1 cellular context compared by ENCODE assay signal in the genomic region with DNA sequence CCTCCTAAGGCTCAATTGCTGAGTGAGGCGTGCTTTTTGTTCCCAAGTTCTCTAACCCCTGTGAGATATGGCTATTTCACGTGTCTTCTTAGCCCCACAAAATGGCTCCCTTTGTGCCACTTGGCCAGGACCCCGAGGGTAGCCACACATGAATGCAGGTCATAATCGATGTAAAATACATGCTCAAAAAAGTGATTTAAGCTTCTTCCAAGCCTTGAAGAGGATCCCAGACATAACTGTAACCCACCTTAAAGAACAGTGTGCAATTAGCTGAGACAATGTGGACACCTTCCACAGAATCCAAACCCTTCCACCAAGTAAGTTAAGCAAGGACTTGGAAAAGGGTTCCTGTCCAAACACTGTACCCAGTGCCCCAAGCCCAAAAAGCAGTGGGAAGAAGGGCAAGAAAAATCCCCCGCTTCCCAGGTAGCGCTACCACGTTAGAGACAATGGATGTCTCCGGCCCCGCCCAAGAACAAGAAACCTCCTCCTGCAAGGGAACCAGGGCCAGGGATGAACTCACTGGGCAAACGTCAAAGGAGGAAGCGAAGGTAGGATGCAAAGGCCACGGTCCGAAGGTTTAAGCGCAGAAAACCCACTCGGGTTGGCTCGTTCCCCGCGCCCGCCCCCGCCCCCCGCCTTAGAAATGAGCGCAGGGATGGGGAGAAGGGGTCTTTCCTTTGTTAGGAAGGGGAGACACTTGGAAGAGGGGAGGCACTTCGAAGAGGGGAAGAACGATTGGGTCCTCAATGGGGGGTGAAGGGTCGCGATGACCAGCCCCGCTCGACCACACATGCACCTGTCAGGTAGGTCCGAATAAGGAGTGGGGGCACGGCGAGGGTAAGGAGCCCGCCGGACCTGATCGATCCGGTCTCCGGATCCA.
A peak's percentile ranks its signal among the peaks of the same experiment; 100 is the strongest.
TF ChIP-seq lines count a peak whose summit lies in the region.

No MANE protein-coding gene starts in this region.

TF ChIP-seq in H1, 55 proteins besides CTCF, POLR2A, EP300 and RAD21:
- no peak for TF ChIP-seq SIX5 (IDR thresholded peaks at IDR 0.05; ENCODE audit: low read depth, low read length)
- no peak for TF ChIP-seq CBX5 (IDR thresholded peaks at IDR 0.05; ENCODE audit: low read depth, low read length)
- TF ChIP-seq BCL11A (IDR thresholded peaks at IDR 0.05; ENCODE audit: low read depth in 2 of 2, low read length in 2 of 2), result no peak
- TF ChIP-seq GTF2F1 (IDR thresholded peaks at IDR 0.05; ENCODE audit: borderline replicate concordance, low read depth, low read length), result no peak
- TF ChIP-seq CTBP2 (IDR thresholded peaks at IDR 0.05; ENCODE audit: borderline replicate concordance, insufficient read depth, insufficient read length, low read length), result no peak
- TF ChIP-seq SIN3A (conservative IDR thresholded peaks at IDR 0.05 in 1 of 2, IDR thresholded peaks at IDR 0.05 in 1 of 2; ENCODE audit: low read depth in 1 of 2, low read length in 2 of 2), result peak in 1 of 2 experiments; percentile 73; a peak in 2 of 4 replicates
- no peak for TF ChIP-seq RNF2 (IDR thresholded peaks at IDR 0.05; ENCODE audit: borderline replicate concordance, low read depth, low read length, missing control alignments, poor library complexity, severe bottlenecking)
- TF ChIP-seq NRF1 (IDR thresholded peaks at IDR 0.05; ENCODE audit: low read depth, low read length), result no peak
- TF ChIP-seq ASH2L (IDR thresholded peaks at IDR 0.05; ENCODE audit: low read length), result peak; percentile 52
- TF ChIP-seq SRF (IDR thresholded peaks at IDR 0.05; ENCODE audit: low read depth, low read length), result no peak
- TF ChIP-seq, protein P1, sequence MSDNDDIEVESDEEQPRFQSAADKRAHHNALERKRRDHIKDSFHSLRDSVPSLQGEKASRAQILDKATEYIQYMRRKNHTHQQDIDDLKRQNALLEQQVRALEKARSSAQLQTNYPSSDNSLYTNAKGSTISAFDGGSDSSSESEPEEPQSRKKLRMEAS (IDR thresholded peaks at IDR 0.05), result peak; percentile 69
- TF ChIP-seq POLR2AphosphoS5 (IDR thresholded peaks at IDR 0.05; ENCODE audit: low read depth, low read length), result no peak
- TF ChIP-seq PHF8 (conservative IDR thresholded peaks at IDR 0.05; ENCODE audit: low read depth, low read length), result no peak
- TF ChIP-seq, protein P2, sequence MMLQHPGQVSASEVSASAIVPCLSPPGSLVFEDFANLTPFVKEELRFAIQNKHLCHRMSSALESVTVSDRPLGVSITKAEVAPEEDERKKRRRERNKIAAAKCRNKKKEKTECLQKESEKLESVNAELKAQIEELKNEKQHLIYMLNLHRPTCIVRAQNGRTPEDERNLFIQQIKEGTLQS (IDR thresholded peaks at IDR 0.05; ENCODE audit: insufficient read depth, low read depth, low read length), result no peak
- TF ChIP-seq RBBP5 (IDR thresholded peaks at IDR 0.05; ENCODE audit: borderline replicate concordance, low read depth, low read length), result no peak
- TF ChIP-seq KDM1A (IDR thresholded peaks at IDR 0.05; ENCODE audit: borderline replicate concordance, low read length), result peak; percentile 10; the same call in 1 of the 2 replicates
- TF ChIP-seq SAP30 (IDR thresholded peaks at IDR 0.05; ENCODE audit: insufficient read depth, insufficient replicate concordance, low read length), result peak; percentile 49
- no peak for TF ChIP-seq EZH2 (IDR thresholded peaks at IDR 0.05; ENCODE audit: low read depth, low read length, severe bottlenecking)
- no peak for TF ChIP-seq KDM4A (IDR thresholded peaks at IDR 0.05; ENCODE audit: low read depth, low read length, severe bottlenecking)
- no peak for TF ChIP-seq HDAC6 (IDR thresholded peaks at IDR 0.05; ENCODE audit: low read depth, low read length)
- TF ChIP-seq HDAC2 (IDR thresholded peaks at IDR 0.05; ENCODE audit: borderline replicate concordance in 1 of 2, low read depth in 2 of 2, low read length in 2 of 2), result no peak
- no peak for TF ChIP-seq CBX8 (IDR thresholded peaks at IDR 0.05; ENCODE audit: borderline replicate concordance, low read depth, low read length)
- TF ChIP-seq TAF7 (optimal IDR thresholded peaks at IDR 0.05; ENCODE audit: borderline replicate concordance, low read depth, low read length), result no peak
- peak; percentile 77 for TF ChIP-seq YY1 (IDR thresholded peaks at IDR 0.05; ENCODE audit: low read depth, low read length)
- no peak for TF ChIP-seq SP1 (IDR thresholded peaks at IDR 0.05; ENCODE audit: low read depth, low read length)
- TF ChIP-seq NANOG (IDR thresholded peaks at IDR 0.05; ENCODE audit: insufficient read depth, low read depth, low read length, poor library complexity, severe bottlenecking), result no peak
- TF ChIP-seq TBP (IDR thresholded peaks at IDR 0.05; ENCODE audit: low read depth, low read length), result peak; percentile 26; the same call in 1 of the 2 replicates
- TF ChIP-seq TAF1 (IDR thresholded peaks at IDR 0.05; ENCODE audit: low read depth, low read length), result peak; percentile 47; the same call in 1 of the 2 replicates
- TF ChIP-seq RFX5 (IDR thresholded peaks at IDR 0.05; ENCODE audit: borderline replicate concordance, low read depth, low read length), result no peak
